ENCODE assay signal across 12 cellular contexts in genomic region chr1:244406337-244406736, GRCh38.
DNase-seq lines count a peak whose midpoint lies in the region; ATAC-seq lines count a peak whose summit lies in the region.
"Had no signal": no experiment of that assay in that cellular context is flagged by ENCODE, and none has a peak within 500 bp of the region (broad histone marks: within the 10 kb centered on the region; RNA-seq: fewer than 3 reads in every experiment).

No MANE protein-coding gene starts in this region.

- peaks cover 3% of the 10 kb centered on the region for H3K4me1 Mint-ChIP-seq in memory B cell

- no peak overlapping the region for H3K4me3 Mint-ChIP-seq in memory B cell
- H3K4me3 Mint-ChIP-seq: activated CD4-positive, alpha-beta memory T cell treated with anti-CD3 and anti-CD28 coated beads for 36 hours; CD8-positive, alpha-beta memory T cell had no signal

- DNase-seq in memory B cell (ENCODE audit: low spot score in 2 of 2) (no peak), NCI-H774 (lab: John Stamatoyannopoulos, UW) (no peak), GF-D8 (lab: John Stamatoyannopoulos, UW) (no peak), NCI-H1105 treated with DMSO at 0.1 percent for 48 hours (lab: John Stamatoyannopoulos, UW) (no peak)
- DNase-seq in stimulated activated CD4-positive, alpha-beta T cell treated with anti-CD3 and anti-CD28 coated beads, Interleukin-2, amount 100 ng/mL, for 24 hours: no peak
- DNase-seq: activated CD4-positive, alpha-beta memory T cell treated with anti-CD3 and anti-CD28 coated beads for 36 hours; anterior cingulate cortex; CD8-positive, alpha-beta memory T cell; islet precursor cell had no signal

- peak; percentile 60 for ATAC-seq in GM18861 (IDR thresholded peaks at IDR 0.05; ENCODE audit: unreplicated experiment)
- ATAC-seq in GM21447 (IDR thresholded peaks at IDR 0.05; ENCODE audit: unreplicated experiment): peak; percentile 82
- ATAC-seq in HG03095 (IDR thresholded peaks at IDR 0.05; ENCODE audit: unreplicated experiment): peak; percentile 85
- ATAC-seq in memory B cell (ENCODE audit: low read depth): no peak

- H3K9me3 Mint-ChIP-seq in memory B cell: peaks cover 8% of the 10 kb centered on the region

- peaks cover 75% of the 10 kb centered on the region for H3K36me3 Mint-ChIP-seq in memory B cell

- H3K27me3 Mint-ChIP-seq in memory B cell: no peaks in the 10 kb centered on the region
- H3K27me3 Mint-ChIP-seq: activated CD4-positive, alpha-beta memory T cell treated with anti-CD3 and anti-CD28 coated beads for 36 hours; CD8-positive, alpha-beta memory T cell had no signal

- H3K27ac Mint-ChIP-seq in memory B cell: peak overlapping the region; percentile 35
- H3K27ac Mint-ChIP-seq: activated CD4-positive, alpha-beta memory T cell treated with anti-CD3 and anti-CD28 coated beads for 36 hours; CD8-positive, alpha-beta memory T cell had no signal
